ENCODE assay signal across 15 cellular contexts in the genomic region with DNA sequence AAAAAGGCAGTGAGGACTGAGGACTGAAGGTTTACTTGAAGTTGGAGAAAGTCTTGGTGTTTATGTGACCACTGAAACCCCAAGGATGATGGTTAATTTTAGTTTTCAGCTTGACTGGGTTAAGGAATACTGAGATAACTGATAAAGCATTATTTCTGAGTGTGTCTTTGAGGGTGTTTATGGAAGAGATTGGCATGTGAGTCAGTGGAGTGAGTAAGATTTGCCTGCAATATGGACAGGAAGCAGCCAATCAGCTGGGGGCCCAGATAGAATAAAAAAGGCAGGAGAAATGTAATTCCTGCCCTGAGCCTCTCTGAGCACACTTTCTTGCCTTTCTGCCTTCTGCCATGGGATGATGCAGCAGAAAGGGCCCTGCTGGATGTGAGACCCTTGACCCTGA.
A peak's percentile ranks its signal among the peaks of the same experiment; 100 is the strongest.
DNase-seq lines count a peak whose midpoint lies in the region; ATAC-seq, FAIRE-seq and TF ChIP-seq lines count a peak whose summit lies in the region.
"Had no signal": no experiment of that assay in that cellular context is flagged by ENCODE, and none has a peak within 500 bp of the region (broad histone marks: within the 10 kb centered on the region; RNA-seq: fewer than 3 reads in every experiment).

No MANE protein-coding gene starts in this region.

- FAIRE-seq in RCC 7860 (lab: Jason Lieb, UNC) (peak; percentile 76), GM19239 (lab: Jason Lieb, UNC) (no peak)
- FAIRE-seq: GM12892 had no signal

- no peak for ATAC-seq in GM18868 (IDR thresholded peaks at IDR 0.05; ENCODE audit: unreplicated experiment)
- ATAC-seq: naive thymus-derived CD8-positive, alpha-beta T cell had no signal

- no peak overlapping the region for H3K4me3 ChIP-seq in epithelial cell of esophagus (ENCODE audit: low read length)
- H3K4me3 ChIP-seq: transverse colon had no signal

- DNase-seq in DMS 273 (lab: John Stamatoyannopoulos, UW; ENCODE audit: unreplicated experiment) (peak; percentile 0), DMS 273 treated with DMSO at 0.1 percent for 48 hours (lab: John Stamatoyannopoulos, UW) (no peak), RCC 7860 (ENCODE audit: low spot score) (peak; percentile 70), epithelial cell of esophagus (ENCODE audit: low read depth) (peak; percentile 71), non-pigmented ciliary epithelial cell (ENCODE audit: low read depth) (peak; percentile 46), GM19239 (ENCODE audit: insufficient read length, low spot score) (no peak), GM19238 (ENCODE audit: insufficient read length, low spot score) (no peak)
- DNase-seq: aorta; DMS53; immature natural killer cell; naive thymus-derived CD8-positive, alpha-beta T cell; NCI-H446 treated with DMSO at 0.1 percent for 48 hours; transverse colon had no signal

- no peak for TF ChIP-seq CTCF in epithelial cell of esophagus (IDR thresholded peaks at IDR 0.05; ENCODE audit: insufficient read depth, low read depth, low read length, missing control alignments)

Comparison
In these comparisons a context has a peak if more than half of its experiments do, and no peak if none do; other contexts are left out.
1. DNase-seq: peak in DMS 273 (single experiment), RCC 7860 (single experiment), epithelial cell of esophagus (single experiment) and non-pigmented ciliary epithelial cell (single experiment); none in DMS 273 treated with DMSO at 0.1 percent for 48 hours (single experiment), GM19239 (single experiment) and GM19238 (single experiment).